Comparison of ENCODE assay signal across 16 cellular contexts in genomic region chr6:83767033-83767432, GRCh38.
"Had no signal": no experiment of that assay in that cellular context is flagged by ENCODE, and none has a peak within 500 bp of the region (broad histone marks: within the 10 kb centered on the region; RNA-seq: fewer than 3 reads in every experiment).

No MANE protein-coding gene starts in this region.

- H3K4me1 Mint-ChIP-seq: activated naive CD8-positive, alpha-beta T cell treated with anti-CD3 and anti-CD28 coated beads, Interleukin-2, amount 10 ng/mL, durations not matched to agents 7 days and 5 days; memory B cell; naive thymus-derived CD8-positive, alpha-beta T cell; stimulated activated memory B cell treated with anti-CD40 and anti-IgM and Interleukin-4, amounts not matched to agents 10 μg/mL and 1 μg/mL and 100 μg/mL, for 72 hours had no signal

- H3K27me3 Mint-ChIP-seq: activated naive CD8-positive, alpha-beta T cell treated with anti-CD3 and anti-CD28 coated beads, Interleukin-2, amount 10 ng/mL, durations not matched to agents 7 days and 5 days; stimulated activated memory B cell treated with anti-CD40 and anti-IgM and Interleukin-4, amounts not matched to agents 10 μg/mL and 1 μg/mL and 100 μg/mL, for 72 hours had no signal

- ATAC-seq: left ventricle myocardium superior; naive thymus-derived CD8-positive, alpha-beta T cell; stimulated activated memory B cell treated with anti-CD40 and anti-IgM and Interleukin-4, amounts not matched to agents 10 μg/mL and 1 μg/mL and 100 μg/mL, for 72 hours had no signal

- DNase-seq: activated CD4-positive, alpha-beta T cell treated with anti-CD3 and anti-CD28 coated beads, Interleukin-2, amount 50 U/mL, for 1 hour; activated naive CD4-positive, alpha-beta T cell; activated naive CD8-positive, alpha-beta T cell treated with anti-CD3 and anti-CD28 coated beads, Interleukin-2, amount 10 ng/mL, durations not matched to agents 7 days and 5 days; activated T-cell treated with anti-CD3 and anti-CD28 coated beads for 4 hours; anterior cingulate cortex; brain microvascular endothelial cell; cortex of kidney; effector CD8-positive, alpha-beta T cell; esophagus squamous epithelium; kidney glomerular epithelial cell; left ventricle myocardium superior; naive thymus-derived CD8-positive, alpha-beta T cell; posterior cingulate gyrus; stimulated activated CD4-positive, alpha-beta T cell treated with anti-CD3 and anti-CD28 coated beads, Interleukin-2, amount 100 ng/mL, for 48 hours had no signal

- H3K4me3 Mint-ChIP-seq: activated naive CD8-positive, alpha-beta T cell treated with anti-CD3 and anti-CD28 coated beads, Interleukin-2, amount 10 ng/mL, durations not matched to agents 7 days and 5 days; memory B cell; naive thymus-derived CD8-positive, alpha-beta T cell; stimulated activated memory B cell treated with anti-CD40 and anti-IgM and Interleukin-4, amounts not matched to agents 10 μg/mL and 1 μg/mL and 100 μg/mL, for 72 hours had no signal

- H3K27ac Mint-ChIP-seq: activated naive CD8-positive, alpha-beta T cell treated with anti-CD3 and anti-CD28 coated beads, Interleukin-2, amount 10 ng/mL, durations not matched to agents 7 days and 5 days; memory B cell; naive thymus-derived CD8-positive, alpha-beta T cell; stimulated activated memory B cell treated with anti-CD40 and anti-IgM and Interleukin-4, amounts not matched to agents 10 μg/mL and 1 μg/mL and 100 μg/mL, for 72 hours had no signal

- H3K9me3 Mint-ChIP-seq: activated naive CD8-positive, alpha-beta T cell treated with anti-CD3 and anti-CD28 coated beads, Interleukin-2, amount 10 ng/mL, durations not matched to agents 7 days and 5 days had no signal

- H3K36me3 Mint-ChIP-seq: activated naive CD8-positive, alpha-beta T cell treated with anti-CD3 and anti-CD28 coated beads, Interleukin-2, amount 10 ng/mL, durations not matched to agents 7 days and 5 days; memory B cell; naive thymus-derived CD8-positive, alpha-beta T cell; stimulated activated memory B cell treated with anti-CD40 and anti-IgM and Interleukin-4, amounts not matched to agents 10 μg/mL and 1 μg/mL and 100 μg/mL, for 72 hours had no signal
